ENCODE assay signal across 15 cellular contexts in genomic region chr11:47973173-47973572, GRCh38.
"Had no signal": no experiment of that assay in that cellular context is flagged by ENCODE, and none has a peak within 500 bp of the region (broad histone marks: within the 10 kb centered on the region; RNA-seq: fewer than 3 reads in every experiment).

No MANE protein-coding gene starts in this region.

- H3K9me3 ChIP-seq: lower lobe of right lung, tibial nerve, vagina had no signal

- H3K27ac ChIP-seq: lower lobe of right lung, vagina had no signal

- H3K9me3 Mint-ChIP-seq: activated B cell treated with CpG ODN at 0.5 μM for 24 hours; activated CD8-positive, alpha-beta T cell treated with anti-CD3 and anti-CD28 coated beads for 36 hours; activated naive CD4-positive, alpha-beta T cell treated with anti-CD3 and anti-CD28 coated beads, Interleukin-2, amount 50 U/mL, for 72 hours; mesothelial cell of epicardium; stimulated activated memory B cell treated with anti-CD40 and anti-IgM and Interleukin-4, amounts not matched to agents 10 μg/mL and 1 μg/mL and 100 μg/mL, for 72 hours had no signal

- H3K27me3 Mint-ChIP-seq: activated B cell treated with CpG ODN at 0.5 μM for 24 hours; activated CD8-positive, alpha-beta T cell treated with anti-CD3 and anti-CD28 coated beads for 36 hours; stimulated activated memory B cell treated with anti-CD40 and anti-IgM and Interleukin-4, amounts not matched to agents 10 μg/mL and 1 μg/mL and 100 μg/mL, for 72 hours had no signal

- H3K36me3 ChIP-seq: lower lobe of right lung, tibial nerve, vagina had no signal

- H3K4me3 ChIP-seq: lower lobe of right lung, tibial nerve, vagina had no signal

- DNase-seq: activated B cell treated with CpG ODN at 0.5 μM for 24 hours; activated CD4-positive, alpha-beta T cell treated with anti-CD3 and anti-CD28 coated beads for 48 hours; activated CD8-positive, alpha-beta T cell treated with anti-CD3 and anti-CD28 coated beads for 36 hours; activated effector memory CD4-positive, alpha-beta T cell treated with anti-CD3 and anti-CD28 coated beads, Interleukin-2, amount 50 U/mL, for 16 hours; activated T-cell treated with anti-CD3 and anti-CD28 coated beads, Interleukin-2, amount 50 U/mL, for 48 hours; amniotic stem cell; left colon; lower lobe of right lung; stimulated activated CD4-positive, alpha-beta T cell treated with anti-CD3 and anti-CD28 coated beads, Interleukin-2, amount 100 ng/mL, for 48 hours; T-helper 2 cell had no signal

- H3K4me3 Mint-ChIP-seq: activated B cell treated with CpG ODN at 0.5 μM for 24 hours; activated CD8-positive, alpha-beta T cell treated with anti-CD3 and anti-CD28 coated beads for 36 hours; mesothelial cell of epicardium; stimulated activated memory B cell treated with anti-CD40 and anti-IgM and Interleukin-4, amounts not matched to agents 10 μg/mL and 1 μg/mL and 100 μg/mL, for 72 hours had no signal

- H3K27me3 ChIP-seq: tibial nerve, vagina had no signal

- H3K27ac Mint-ChIP-seq: activated B cell treated with CpG ODN at 0.5 μM for 24 hours; activated CD8-positive, alpha-beta T cell treated with anti-CD3 and anti-CD28 coated beads for 36 hours; stimulated activated memory B cell treated with anti-CD40 and anti-IgM and Interleukin-4, amounts not matched to agents 10 μg/mL and 1 μg/mL and 100 μg/mL, for 72 hours had no signal

- H3K36me3 Mint-ChIP-seq: activated naive CD4-positive, alpha-beta T cell treated with anti-CD3 and anti-CD28 coated beads, Interleukin-2, amount 50 U/mL, for 72 hours; mesothelial cell of epicardium; stimulated activated memory B cell treated with anti-CD40 and anti-IgM and Interleukin-4, amounts not matched to agents 10 μg/mL and 1 μg/mL and 100 μg/mL, for 72 hours had no signal
